27 cellular contexts compared by ENCODE assay signal in the genomic region with DNA sequence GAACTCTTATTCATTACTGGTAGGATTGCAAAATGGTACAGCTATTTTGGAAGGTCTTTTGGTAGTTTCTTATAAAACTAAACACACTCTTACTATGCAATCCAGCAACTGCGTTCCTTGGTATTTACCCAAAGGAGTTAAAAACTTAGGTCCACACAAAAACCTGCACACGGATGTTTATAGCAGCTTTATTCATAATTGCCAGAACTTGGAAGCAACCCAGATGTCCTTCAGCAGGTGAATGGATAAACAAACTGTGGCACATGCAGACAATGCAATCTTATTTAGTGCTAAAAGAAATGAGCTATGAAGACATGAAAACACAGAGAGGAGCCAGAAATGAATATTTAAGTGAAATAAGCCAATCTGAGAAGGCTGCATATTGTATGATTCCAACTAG. TPM values are rescaled to one million over a fixed set of nuclear protein-coding genes. Genes with fewer than 3 reads are reported as not detected.
DNase-seq lines count a peak whose midpoint lies in the region; ATAC-seq and TF ChIP-seq lines count a peak whose summit lies in the region.
"Had no signal": no experiment of that assay in that cellular context is flagged by ENCODE, and none has a peak within 500 bp of the region (broad histone marks: within the 10 kb centered on the region; RNA-seq: fewer than 3 reads in every experiment).

No MANE protein-coding gene starts in this region.

- no peaks in the 10 kb centered on the region for H3K4me1 Mint-ChIP-seq in activated CD8-positive, alpha-beta memory T cell treated with anti-CD3 and anti-CD28 coated beads, Interleukin-2, amount 10 ng/mL, durations not matched to agents 7 days and 5 days
- H3K4me1 Mint-ChIP-seq: mesothelial cell of epicardium had no signal

- peak; percentile 57 for DNase-seq in COR-L47 (lab: John Stamatoyannopoulos, UW)
- peak; percentile 34 for DNase-seq in NCI-H774 (lab: John Stamatoyannopoulos, UW)
- peak in 1 of 3 donors; percentile 69 for DNase-seq in mucosa of descending colon
- DNase-seq in activated naive CD4-positive, alpha-beta T cell treated with Interleukin-2 at 50 U/mL for 16 hours, result no peak
- no peak for DNase-seq in SHP77 treated with DMSO at 0.1 percent for 48 hours (lab: John Stamatoyannopoulos, UW)
- no peak for DNase-seq in activated CD8-positive, alpha-beta memory T cell treated with anti-CD3 and anti-CD28 coated beads, Interleukin-2, amount 10 ng/mL, durations not matched to agents 7 days and 5 days
- DNase-seq: activated CD4-positive, alpha-beta T cell treated with anti-CD3 and anti-CD28 coated beads for 48 hours; activated CD8-positive, alpha-beta memory T cell treated with anti-CD3 and anti-CD28 coated beads for 24 hours; activated naive CD4-positive, alpha-beta T cell; activated T-cell treated with anti-CD3 and anti-CD28 coated beads, Interleukin-2, amount 50 U/mL, for 48 hours; H7; islet precursor cell; natural killer cell; NCI-H446 treated with DMSO at 0.1 percent for 48 hours; SIG-M5; small intestine; stimulated activated CD4-positive, alpha-beta T cell treated with anti-CD3 and anti-CD28 coated beads, Interleukin-1b, Interleukin-23, amount 100 ng/mL, for 48 hours; stimulated activated CD8-positive, alpha-beta memory T cell treated with anti-CD3 and anti-CD28 coated beads, Interleukin-4, amount 100 ng/mL, for 48 hours; stomach; T-helper 9 cell; thyroid gland; WERI-Rb-1 had no signal

- H3K9me3 Mint-ChIP-seq in activated CD8-positive, alpha-beta memory T cell treated with anti-CD3 and anti-CD28 coated beads, Interleukin-2, amount 10 ng/mL, durations not matched to agents 7 days and 5 days (ENCODE audit: low read depth), result no peaks in the 10 kb centered on the region
- H3K9me3 Mint-ChIP-seq: mesothelial cell of epicardium, natural killer cell had no signal

- no peak for TF ChIP-seq CTCF in HEK293 (tag by site-specific recombination; IDR thresholded peaks at IDR 0.05)
- TF ChIP-seq CTCF in mucosa of descending colon (IDR thresholded peaks at IDR 0.05), result no peak

- H3K27ac ChIP-seq in HEK293 (ENCODE audit: extremely low read depth, low read depth, low read length), result no peak overlapping the region
- H3K27ac ChIP-seq: BLaER1, thyroid gland, WERI-Rb-1 had no signal

- CTCF ChIA-PET in HEK293 (lab: Yijun Ruan, JAX), result interaction anchor here (0.6 to 1.9 kb wide), 3 partner anchors 41 to 190 kb away, joined by 3 to 6 read pairs (median 3); no protein-coding TSS in a partner anchor
- CTCF ChIA-PET in activated CD8-positive, alpha-beta memory T cell treated with anti-CD3 and anti-CD28 coated beads, Interleukin-2, amount 10 ng/mL, durations not matched to agents 7 days and 5 days (lab: Charles Lee), result interaction anchor here (0.7 to 1.2 kb wide), 2 partner anchors 15 to 289 kb away, joined by 3 to 4 read pairs; no protein-coding TSS in a partner anchor

- peak; percentile 2 for ATAC-seq in mucosa of descending colon
- ATAC-seq in activated CD8-positive, alpha-beta memory T cell treated with anti-CD3 and anti-CD28 coated beads, Interleukin-2, amount 10 ng/mL, durations not matched to agents 7 days and 5 days, result no peak
- ATAC-seq: natural killer cell, Panc1 had no signal

- peaks cover 10% of the 10 kb centered on the region for H3K27me3 Mint-ChIP-seq in activated CD8-positive, alpha-beta memory T cell treated with anti-CD3 and anti-CD28 coated beads, Interleukin-2, amount 10 ng/mL, durations not matched to agents 7 days and 5 days

- no peak overlapping the region for H3K27ac Mint-ChIP-seq in activated CD8-positive, alpha-beta memory T cell treated with anti-CD3 and anti-CD28 coated beads, Interleukin-2, amount 10 ng/mL, durations not matched to agents 7 days and 5 days
- H3K27ac Mint-ChIP-seq: mesothelial cell of epicardium, natural killer cell had no signal

- no peaks in the 10 kb centered on the region for H3K36me3 Mint-ChIP-seq in activated CD8-positive, alpha-beta memory T cell treated with anti-CD3 and anti-CD28 coated beads, Interleukin-2, amount 10 ng/mL, durations not matched to agents 7 days and 5 days
- H3K36me3 Mint-ChIP-seq: mesothelial cell of epicardium, natural killer cell had no signal

- POLR2A ChIA-PET in HEK293 (lab: Yijun Ruan, JAX), result no interaction called here

- peaks cover 3% of the 10 kb centered on the region; the same call in 1 of the 2 replicates for H3K4me1 ChIP-seq in HEK293 (ENCODE audit: control insufficient read depth, insufficient read depth, low read length)
- peaks cover 45% of the 10 kb centered on the region for H3K4me1 ChIP-seq in mucosa of descending colon (ENCODE audit: low read depth)
- H3K4me1 ChIP-seq: thyroid gland had no signal

- H3K36me3 ChIP-seq in HEK293 (ENCODE audit: control insufficient read depth in 2 of 2, insufficient read depth in 1 of 2, low read length in 2 of 2), result peaks cover 0 to 3% of the 10 kb centered on the region in 2 experiments; a peak in 1 of 3 replicates
- no peaks in the 10 kb centered on the region for H3K36me3 ChIP-seq in mucosa of descending colon (ENCODE audit: low read depth)
- H3K36me3 ChIP-seq: stomach, thyroid gland, WERI-Rb-1 had no signal

- no peak overlapping the region for H3K4me3 ChIP-seq in HEK293 (ENCODE audit: low read depth, low read length)
- H3K4me3 ChIP-seq in mucosa of descending colon, result no peak overlapping the region
- H3K4me3 ChIP-seq: BLaER1, stomach, thyroid gland had no signal

- H3K4me3 Mint-ChIP-seq in activated CD8-positive, alpha-beta memory T cell treated with anti-CD3 and anti-CD28 coated beads, Interleukin-2, amount 10 ng/mL, durations not matched to agents 7 days and 5 days, result no peak overlapping the region
- H3K4me3 Mint-ChIP-seq: mesothelial cell of epicardium, natural killer cell had no signal

- H3K9me3 ChIP-seq in HEK293 (ENCODE audit: control insufficient read depth, insufficient read depth, low read depth, low read length), result no peaks in the 10 kb centered on the region
- H3K9me3 ChIP-seq in mucosa of descending colon, result no peaks in the 10 kb centered on the region
- H3K9me3 ChIP-seq: stomach, thyroid gland had no signal

- intact Hi-C loops in mucosa of descending colon (cut with DNase I, micrococcal nuclease), result loop anchor here in 1 of 2 donors (2.0 kb wide), 1 partner anchor 34 kb away; no protein-coding TSS in a partner anchor

TF ChIP-seq in HEK293, 187 proteins besides CTCF, POLR2A, EP300 and RAD21:
- TF ChIP-seq, protein P1, sequence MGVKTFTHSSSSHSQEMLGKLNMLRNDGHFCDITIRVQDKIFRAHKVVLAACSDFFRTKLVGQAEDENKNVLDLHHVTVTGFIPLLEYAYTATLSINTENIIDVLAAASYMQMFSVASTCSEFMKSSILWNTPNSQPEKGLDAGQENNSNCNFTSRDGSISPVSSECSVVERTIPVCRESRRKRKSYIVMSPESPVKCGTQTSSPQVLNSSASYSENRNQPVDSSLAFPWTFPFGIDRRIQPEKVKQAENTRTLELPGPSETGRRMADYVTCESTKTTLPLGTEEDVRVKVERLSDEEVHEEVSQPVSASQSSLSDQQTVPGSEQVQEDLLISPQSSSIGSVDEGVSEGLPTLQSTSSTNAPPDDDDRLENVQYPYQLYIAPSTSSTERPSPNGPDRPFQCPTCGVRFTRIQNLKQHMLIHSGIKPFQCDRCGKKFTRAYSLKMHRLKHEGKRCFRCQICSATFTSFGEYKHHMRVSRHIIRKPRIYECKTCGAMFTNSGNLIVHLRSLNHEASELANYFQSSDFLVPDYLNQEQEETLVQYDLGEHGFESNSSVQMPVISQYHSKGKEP (tag by site-specific recombination; IDR thresholded peaks at IDR 0.05), result peak; percentile 70; the same call in 1 of the 2 replicates
- TF ChIP-seq, protein P2, sequence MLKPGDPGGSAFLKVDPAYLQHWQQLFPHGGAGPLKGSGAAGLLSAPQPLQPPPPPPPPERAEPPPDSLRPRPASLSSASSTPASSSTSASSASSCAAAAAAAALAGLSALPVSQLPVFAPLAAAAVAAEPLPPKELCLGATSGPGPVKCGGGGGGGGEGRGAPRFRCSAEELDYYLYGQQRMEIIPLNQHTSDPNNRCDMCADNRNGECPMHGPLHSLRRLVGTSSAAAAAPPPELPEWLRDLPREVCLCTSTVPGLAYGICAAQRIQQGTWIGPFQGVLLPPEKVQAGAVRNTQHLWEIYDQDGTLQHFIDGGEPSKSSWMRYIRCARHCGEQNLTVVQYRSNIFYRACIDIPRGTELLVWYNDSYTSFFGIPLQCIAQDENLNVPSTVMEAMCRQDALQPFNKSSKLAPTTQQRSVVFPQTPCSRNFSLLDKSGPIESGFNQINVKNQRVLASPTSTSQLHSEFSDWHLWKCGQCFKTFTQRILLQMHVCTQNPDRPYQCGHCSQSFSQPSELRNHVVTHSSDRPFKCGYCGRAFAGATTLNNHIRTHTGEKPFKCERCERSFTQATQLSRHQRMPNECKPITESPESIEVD (tag by site-specific recombination; IDR thresholded peaks at IDR 0.05), result peak; percentile 62
- TF ChIP-seq ZNF626 (tag by site-specific recombination; IDR thresholded peaks at IDR 0.05), result no peak
- 0 out of 2 replicates have a peak, but pooled peaks have one; percentile 17 for TF ChIP-seq ZNF10 (tag by site-specific recombination; IDR thresholded peaks at IDR 0.05)
TF ChIP-seq in HEK293: peak in this region for 3.

RNA-seq across cellular contexts. Expression of a gene that starts 10.6 kb away (rescaled TPM):
- 100 to 1,000 TPM; 175 to 276 (median 201) TPM for total RNA-seq in mucosa of descending colon
- not detected for total RNA-seq in activated CD8-positive, alpha-beta memory T cell treated with anti-CD3 and anti-CD28 coated beads, Interleukin-2, amount 10 ng/mL, durations not matched to agents 7 days and 5 days
- total RNA-seq: renal cortical epithelial cell had no signal

Comparison
In these comparisons a context has a peak if more than half of its experiments do, and no peak if none do; other contexts are left out.
1. DNase-seq: peak in COR-L47 (single experiment) and NCI-H774 (single experiment); none in activated naive CD4-positive, alpha-beta T cell treated with Interleukin-2 at 50 U/mL for 16 hours (single experiment), SHP77 treated with DMSO at 0.1 percent for 48 hours (single experiment) and activated CD8-positive, alpha-beta memory T cell treated with anti-CD3 and anti-CD28 coated beads, Interleukin-2, amount 10 ng/mL, durations not matched to agents 7 days and 5 days (single experiment).
2. RNA of a gene that starts 10.6 kb away (total RNA-seq): 175 to 276 TPM in mucosa of descending colon; not detected in activated CD8-positive, alpha-beta memory T cell treated with anti-CD3 and anti-CD28 coated beads, Interleukin-2, amount 10 ng/mL, durations not matched to agents 7 days and 5 days; every median in the first group is over 100 times any median in the second.